ENCODE assay signal across 21 cellular contexts in genomic region chr3:117871934-117872333, GRCh38.
"Had no signal": no experiment of that assay in that cellular context is flagged by ENCODE, and none has a peak within 500 bp of the region (broad histone marks: within the 10 kb centered on the region; RNA-seq: fewer than 3 reads in every experiment).

No MANE protein-coding gene starts in this region.

- H3K4me3 ChIP-seq: dorsolateral prefrontal cortex, esophagus muscularis mucosa, gastroesophageal sphincter, left ventricle myocardium inferior, lower lobe of right lung, pancreas, prostate gland, right lobe of liver, tibial nerve, upper lobe of right lung had no signal

- H3K36me3 ChIP-seq: esophagus muscularis mucosa, gastroesophageal sphincter, left ventricle myocardium inferior, lower lobe of right lung, pancreas, prostate gland, right lobe of liver, tibial nerve, upper lobe of right lung had no signal

- ATAC-seq: gastroesophageal sphincter; left cardiac atrium; lower lobe of right lung; natural killer cell treated with Interleukin-12 subunit alpha and Interleukin-12 subunit beta and Interleukin-15 and Interleukin-18, amount 100 ng/mL, for 72 hours; pancreas; right lobe of liver; stimulated activated effector memory CD8-positive, alpha-beta T cell treated with anti-CD3 and anti-CD28 coated beads, Interleukin-12 subunit alpha, Interleukin-12 subunit beta, amount 100 ng/mL, for 72 hours; stimulated activated naive CD8-positive, alpha-beta T cell treated with anti-CD3 and anti-CD28 coated beads, Interleukin-15, Interleukin-2, amounts not matched to agents 100 U/mL and 50 U/mL, for 24 hours; upper lobe of right lung had no signal

- H3K9me3 ChIP-seq: esophagus muscularis mucosa, gastroesophageal sphincter, left ventricle myocardium inferior, lower lobe of right lung, pancreas, prostate gland, right lobe of liver, tibial nerve, upper lobe of right lung had no signal

- H3K4me1 ChIP-seq: gastroesophageal sphincter, left ventricle myocardium inferior, lower lobe of right lung, prostate gland, right lobe of liver, tibial nerve, upper lobe of right lung had no signal

- DNase-seq: cortex of kidney; effector CD8-positive, alpha-beta T cell; immature natural killer cell; left cardiac atrium; left ventricle myocardium inferior; lower lobe of right lung; midbrain; occipital lobe; pancreas; right lobe of liver; stimulated activated CD4-positive, alpha-beta T cell treated with anti-CD3 and anti-CD28 coated beads, Interleukin-4, amount 100 ng/mL, for 1 hour; stimulated activated CD8-positive, alpha-beta memory T cell treated with anti-CD3 and anti-CD28 coated beads, Interleukin-4, amount 100 ng/mL, for 48 hours; stimulated activated naive CD8-positive, alpha-beta T cell treated with anti-CD3 and anti-CD28 coated beads, Interleukin-15, Interleukin-2, amounts not matched to agents 100 U/mL and 50 U/mL, for 24 hours; upper lobe of right lung had no signal

- H3K27me3 ChIP-seq: dorsolateral prefrontal cortex, esophagus muscularis mucosa, gastroesophageal sphincter, pancreas, right lobe of liver, tibial nerve, upper lobe of right lung had no signal

- H3K27ac ChIP-seq: esophagus muscularis mucosa, gastroesophageal sphincter, left ventricle myocardium inferior, lower lobe of right lung, pancreas, right lobe of liver, tibial nerve, upper lobe of right lung had no signal
